27 cellular contexts compared by ENCODE assay signal in genomic region chr2:231343988-231344387, GRCh38. TPM values are rescaled to one million over a fixed set of nuclear protein-coding genes. Genes with fewer than 3 reads are reported as not detected.
"Had no signal": no experiment of that assay in that cellular context is flagged by ENCODE, and none has a peak within 500 bp of the region (broad histone marks: within the 10 kb centered on the region; RNA-seq: fewer than 3 reads in every experiment).

No MANE protein-coding gene starts in this region.

- FAIRE-seq: bronchial epithelial cell had no signal

- H3K27ac ChIP-seq: epithelial cell of prostate, esophagus squamous epithelium, left ventricle myocardium inferior, sigmoid colon, uterus had no signal

- H3K4me2 ChIP-seq: smooth muscle cell had no signal

- H3K4me3 ChIP-seq: esophagus squamous epithelium, left ventricle myocardium inferior, lung, sigmoid colon, smooth muscle cell, uterus had no signal

- H3K36me3 ChIP-seq: left ventricle myocardium inferior, uterus had no signal

- H3K9me3 ChIP-seq: esophagus squamous epithelium, left ventricle myocardium inferior, sigmoid colon, uterus had no signal

- H3K4me1 ChIP-seq: esophagus squamous epithelium, uterus had no signal

- ATAC-seq: activated T-cell treated with anti-CD3 and anti-CD28 coated beads, Interleukin-2, amount 50 U/mL, for 72 hours; natural killer cell treated with Interleukin-12 subunit alpha and Interleukin-12 subunit beta and Interleukin-15 and Interleukin-18, amount 100 ng/mL, for 72 hours; stimulated activated memory B cell treated with anti-CD40 and anti-IgM and Interleukin-4, amounts not matched to agents 10 μg/mL and 1 μg/mL and 100 μg/mL, for 72 hours; stimulated activated naive CD8-positive, alpha-beta T cell treated with anti-CD3 and anti-CD28 coated beads, Interleukin-15, amount 100 ng/mL, for 72 hours had no signal

- DNase-seq: activated CD4-positive, alpha-beta T cell treated with anti-CD3 and anti-CD28 coated beads for 4 hours; activated CD4-positive, alpha-beta T cell treated with anti-CD3 and anti-CD28 coated beads, Interleukin-2, amount 50 U/mL, for 4 hours; activated naive CD4-positive, alpha-beta T cell treated with Interleukin-2 at 50 U/mL for 16 hours; activated T-cell treated with anti-CD3 and anti-CD28 coated beads for 4 hours; activated T-cell treated with anti-CD3 and anti-CD28 coated beads, Interleukin-2, amount 50 U/mL, for 72 hours; anterior cingulate cortex; dermis blood vessel endothelial cell; effector CD4-positive, alpha-beta T cell; esophagus squamous epithelium; glutamatergic neuron; left ventricle myocardium inferior; mesendoderm; retina; sigmoid colon; stimulated activated CD4-positive, alpha-beta T cell treated with anti-CD3 and anti-CD28 coated beads, Interleukin-1b, Interleukin-23, amount 100 ng/mL, for 48 hours; stimulated activated CD4-positive, alpha-beta T cell treated with anti-CD3 and anti-CD28 coated beads, Interleukin-4, amount 100 ng/mL, for 4 hours; stimulated activated CD8-positive, alpha-beta memory T cell treated with anti-CD3 and anti-CD28 coated beads, Interleukin-4, amount 100 ng/mL, for 48 hours; stimulated activated naive CD8-positive, alpha-beta T cell treated with anti-CD3 and anti-CD28 coated beads, Interleukin-15, amount 100 ng/mL, for 72 hours; substantia nigra; uterus had no signal

- H3K27me3 ChIP-seq: esophagus squamous epithelium, sigmoid colon, uterus had no signal

RNA-seq across cellular contexts. Expression of gene B3GNT7, which starts 51.5 kb away (rescaled TPM):
- total RNA-seq: myocyte had no signal
